ENCODE assay signal across 20 cellular contexts in genomic region chr16:49127103-49127502, GRCh38.
DNase-seq lines count a peak whose midpoint lies in the region; ATAC-seq and TF ChIP-seq lines count a peak whose summit lies in the region.
"Had no signal": no experiment of that assay in that cellular context is flagged by ENCODE, and none has a peak within 500 bp of the region (broad histone marks: within the 10 kb centered on the region; RNA-seq: fewer than 3 reads in every experiment).

No MANE protein-coding gene starts in this region.

- no peak overlapping the region for H3K27ac Mint-ChIP-seq in WTC11
- H3K27ac Mint-ChIP-seq in activated naive CD8-positive, alpha-beta T cell treated with anti-CD3 and anti-CD28 coated beads for 36 hours, result no peak overlapping the region
- H3K27ac Mint-ChIP-seq: activated CD4-positive, alpha-beta T cell treated with anti-CD3 and anti-CD28 coated beads, Interleukin-2, amount 10 ng/mL, durations not matched to agents 24 days and 14 days; HFFc6; mesothelial cell of epicardium; stimulated activated effector memory CD8-positive, alpha-beta T cell treated with anti-CD3 and anti-CD28 coated beads, Interleukin-12 subunit alpha, Interleukin-12 subunit beta, amount 100 ng/mL, for 72 hours had no signal

- TF ChIP-seq CTCF in NB4 (IDR thresholded peaks at IDR 0.05; ENCODE audit: low read depth, low read length) (no peak), WTC11 (IDR thresholded peaks at IDR 0.05) (no peak), liver (IDR thresholded peaks at IDR 0.05; ENCODE audit: low read depth, low read length, missing input control) (no peak)

- DNase-seq in DMS 273 (lab: John Stamatoyannopoulos, UW; ENCODE audit: unreplicated experiment) (peak; percentile 68), DMS 273 treated with DMSO at 0.1 percent for 48 hours (lab: John Stamatoyannopoulos, UW) (no peak), NB4 (ENCODE audit: low read depth) (peak; percentile 31), WTC11 (ENCODE audit: low spot score) (peak; percentile 48), posterior cingulate gyrus (no peak)
- no peak for DNase-seq in activated naive CD8-positive, alpha-beta T cell treated with anti-CD3 and anti-CD28 coated beads for 36 hours
- DNase-seq: activated CD4-positive, alpha-beta T cell treated with anti-CD3 and anti-CD28 coated beads, Interleukin-2, amount 10 ng/mL, durations not matched to agents 24 days and 14 days; Calu3; glutamatergic neuron; HFFc6; islet precursor cell; NCI-H2107; T1000 had no signal

- no peaks in the 10 kb centered on the region for H3K9me3 ChIP-seq in liver (ENCODE audit: control insufficient read depth in 4 of 4, low read length in 3 of 4)
- H3K9me3 ChIP-seq: thoracic aorta had no signal

- H3K9ac ChIP-seq in liver (ENCODE audit: low read depth in 1 of 2, low read length in 2 of 2), result no peak overlapping the region

- ATAC-seq in WTC11, result no peak
- ATAC-seq in HG02763 (IDR thresholded peaks at IDR 0.05; ENCODE audit: unreplicated experiment), result no peak
- ATAC-seq: stimulated activated effector memory CD8-positive, alpha-beta T cell treated with anti-CD3 and anti-CD28 coated beads, Interleukin-12 subunit alpha, Interleukin-12 subunit beta, amount 100 ng/mL, for 72 hours had no signal

- no peaks in the 10 kb centered on the region for H3K36me3 Mint-ChIP-seq in WTC11
- no peaks in the 10 kb centered on the region for H3K36me3 Mint-ChIP-seq in activated naive CD8-positive, alpha-beta T cell treated with anti-CD3 and anti-CD28 coated beads for 36 hours
- H3K36me3 Mint-ChIP-seq: mesothelial cell of epicardium; stimulated activated effector memory CD8-positive, alpha-beta T cell treated with anti-CD3 and anti-CD28 coated beads, Interleukin-12 subunit alpha, Interleukin-12 subunit beta, amount 100 ng/mL, for 72 hours had no signal

- TF ChIP-seq POLR2A in NB4 (IDR thresholded peaks at IDR 0.05; ENCODE audit: extremely low read depth, insufficient read length), result no peak

- no peaks in the 10 kb centered on the region for H3K9me3 Mint-ChIP-seq in WTC11
- no peaks in the 10 kb centered on the region for H3K9me3 Mint-ChIP-seq in activated naive CD8-positive, alpha-beta T cell treated with anti-CD3 and anti-CD28 coated beads for 36 hours
- H3K9me3 Mint-ChIP-seq: activated CD4-positive, alpha-beta T cell treated with anti-CD3 and anti-CD28 coated beads, Interleukin-2, amount 10 ng/mL, durations not matched to agents 24 days and 14 days; central memory CD8-positive, alpha-beta T cell; mesothelial cell of epicardium had no signal

- intact Hi-C loops in posterior cingulate gyrus (cut with DNase I), result no loop called here

- H3K27me3 Mint-ChIP-seq in WTC11 (ENCODE audit: low read depth), result peaks cover 6% of the 10 kb centered on the region
- H3K27me3 Mint-ChIP-seq in activated naive CD8-positive, alpha-beta T cell treated with anti-CD3 and anti-CD28 coated beads for 36 hours, result no peaks in the 10 kb centered on the region
- H3K27me3 Mint-ChIP-seq: activated CD4-positive, alpha-beta T cell treated with anti-CD3 and anti-CD28 coated beads, Interleukin-2, amount 10 ng/mL, durations not matched to agents 24 days and 14 days; central memory CD8-positive, alpha-beta T cell had no signal

- no peak overlapping the region for H3K4me3 Mint-ChIP-seq in WTC11
- no peak overlapping the region for H3K4me3 Mint-ChIP-seq in activated naive CD8-positive, alpha-beta T cell treated with anti-CD3 and anti-CD28 coated beads for 36 hours
- H3K4me3 Mint-ChIP-seq: activated CD4-positive, alpha-beta T cell treated with anti-CD3 and anti-CD28 coated beads, Interleukin-2, amount 10 ng/mL, durations not matched to agents 24 days and 14 days; central memory CD8-positive, alpha-beta T cell; HFFc6; mesothelial cell of epicardium; stimulated activated effector memory CD8-positive, alpha-beta T cell treated with anti-CD3 and anti-CD28 coated beads, Interleukin-12 subunit alpha, Interleukin-12 subunit beta, amount 100 ng/mL, for 72 hours had no signal

- no peaks in the 10 kb centered on the region for H3K27me3 ChIP-seq in liver (ENCODE audit: control insufficient read depth in 4 of 4, insufficient read depth in 4 of 4, low read length in 3 of 4)

- POLR2A ChIA-PET in WTC11 (lab: Charles Lee), result interaction anchor here (0.7 kb wide), 1 partner anchor 11 kb away, joined by 3 read pairs; no protein-coding TSS in a partner anchor

- H3K36me3 ChIP-seq in liver (ENCODE audit: control insufficient read depth in 4 of 4, insufficient read depth in 3 of 4, low read depth in 1 of 4, low read length in 3 of 4), result no peaks in the 10 kb centered on the region
- H3K36me3 ChIP-seq: thoracic aorta had no signal

- H3K4me1 ChIP-seq in liver (ENCODE audit: control insufficient read depth in 4 of 4, insufficient read depth in 4 of 4, low read length in 3 of 4), result no peaks in the 10 kb centered on the region

- CTCF ChIA-PET in WTC11 (lab: Charles Lee), result interaction anchor here (0.8 to 1.8 kb wide), 5 partner anchors 215 to 226 kb away, joined by 3 to 9 read pairs (median 3); no protein-coding TSS in a partner anchor

- no peak overlapping the region for H3K27ac ChIP-seq in liver (ENCODE audit: low read depth in 1 of 2, low read length in 2 of 2)
- H3K27ac ChIP-seq: 22Rv1, thoracic aorta had no signal

- TF ChIP-seq RAD21 in liver (IDR thresholded peaks at IDR 0.05), result no peak

- peaks cover 7% of the 10 kb centered on the region for H3K4me1 Mint-ChIP-seq in WTC11
- H3K4me1 Mint-ChIP-seq in activated naive CD8-positive, alpha-beta T cell treated with anti-CD3 and anti-CD28 coated beads for 36 hours, result no peaks in the 10 kb centered on the region
- H3K4me1 Mint-ChIP-seq: activated CD4-positive, alpha-beta T cell treated with anti-CD3 and anti-CD28 coated beads, Interleukin-2, amount 10 ng/mL, durations not matched to agents 24 days and 14 days; central memory CD8-positive, alpha-beta T cell; mesothelial cell of epicardium; stimulated activated effector memory CD8-positive, alpha-beta T cell treated with anti-CD3 and anti-CD28 coated beads, Interleukin-12 subunit alpha, Interleukin-12 subunit beta, amount 100 ng/mL, for 72 hours had no signal

- WGBS in liver, result 27% methylated on average over 1 of the region's 1 CpG

- no peak overlapping the region for H3K4me3 ChIP-seq in NB4 (ENCODE audit: low read depth, low read length)
- H3K4me3 ChIP-seq in liver (ENCODE audit: low read depth in 1 of 3, low read length in 3 of 3), result no peak overlapping the region
- H3K4me3 ChIP-seq: thoracic aorta had no signal

TF ChIP-seq in WTC11, 78 proteins besides CTCF, POLR2A, EP300 and RAD21 (continues in another document):
- TF ChIP-seq E2F1 (CRISPR knock-in tag; IDR thresholded peaks at IDR 0.05) (no peak), MXD4 (CRISPR knock-in tag; IDR thresholded peaks at IDR 0.05; ENCODE audit: borderline replicate concordance) (no peak), IRF2 (CRISPR knock-in tag; IDR thresholded peaks at IDR 0.05; ENCODE audit: borderline replicate concordance, low read depth) (no peak), FOXJ3 (CRISPR knock-in tag; IDR thresholded peaks at IDR 0.05; ENCODE audit: borderline replicate concordance) (no peak), SOX15 (CRISPR knock-in tag; IDR thresholded peaks at IDR 0.05) (no peak), HMGA2 (CRISPR knock-in tag; IDR thresholded peaks at IDR 0.05) (no peak)

TF ChIP-seq in liver, 16 proteins besides CTCF, POLR2A, EP300 and RAD21:
- no peak for TF ChIP-seq EGR1 (IDR thresholded peaks at IDR 0.05; ENCODE audit: low read depth in 2 of 2)
- no peak for TF ChIP-seq HNF4G (IDR thresholded peaks at IDR 0.05)
- TF ChIP-seq REST (IDR thresholded peaks at IDR 0.05), result peak; percentile 95

Comparison
In these comparisons a context has a peak if more than half of its experiments do, and no peak if none do; other contexts are left out.
1. DNase-seq: peak in DMS 273 (single experiment), NB4 (single experiment) and WTC11 (single experiment); none in DMS 273 treated with DMSO at 0.1 percent for 48 hours (single experiment), activated naive CD8-positive, alpha-beta T cell treated with anti-CD3 and anti-CD28 coated beads for 36 hours (single experiment) and posterior cingulate gyrus (0 of 10).